Comparison of ENCODE assay signal across 8 cellular contexts in the genomic region with DNA sequence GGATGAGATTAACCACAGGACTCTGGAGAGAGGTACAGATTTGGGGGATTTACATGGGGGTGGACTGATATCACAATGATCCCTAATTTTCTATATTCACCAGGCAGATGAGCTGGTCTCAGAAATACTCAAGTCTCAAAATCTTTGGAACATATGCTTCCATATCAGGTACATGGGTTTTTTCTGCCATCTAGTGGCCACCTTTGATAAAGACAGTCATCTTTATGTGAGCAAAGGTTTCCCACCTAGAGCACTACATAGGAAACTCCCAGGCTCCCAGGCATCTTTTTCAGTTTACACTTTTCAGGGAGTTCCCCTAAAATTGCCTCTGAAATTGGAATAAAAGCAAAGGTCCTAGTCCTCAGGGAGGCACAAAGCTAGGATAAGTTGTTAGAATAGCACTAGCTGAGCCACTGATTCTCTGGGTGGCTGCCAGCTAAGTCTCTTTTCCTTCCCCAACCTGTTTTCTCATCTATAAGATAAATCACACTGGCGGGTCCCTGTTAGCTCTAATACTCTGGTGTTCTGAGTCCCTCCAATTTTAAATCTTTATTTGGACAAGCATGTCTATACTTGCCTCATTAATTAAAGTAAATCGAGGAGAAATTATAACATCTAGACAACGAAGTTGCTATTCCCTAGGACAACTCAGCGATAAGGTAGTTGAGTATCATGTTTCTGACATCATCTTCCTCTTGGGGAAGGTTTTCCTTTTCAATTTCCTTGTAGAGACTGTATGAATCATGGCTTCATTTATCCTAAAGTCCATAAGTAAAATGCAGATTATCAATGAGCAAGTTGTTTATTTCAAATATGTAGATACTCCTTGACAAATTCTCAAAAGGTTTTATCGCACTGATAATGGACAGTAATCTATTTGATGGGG. TPM values are rescaled to one million over a fixed set of nuclear protein-coding genes. Genes with fewer than 3 reads are reported as not detected.
DNase-seq lines count a peak whose midpoint lies in the region; ATAC-seq, FAIRE-seq and TF ChIP-seq lines count a peak whose summit lies in the region.

No MANE protein-coding gene starts in this region.

- CTCF ChIA-PET in RWPE1 (lab: Yijun Ruan, JAX) = interaction anchor here (0.6 to 1.8 kb wide), 19 partner anchors 10 to 1408 kb away, joined by 3 to 8 read pairs (median 3); no protein-coding TSS in a partner anchor

- H3K27ac Mint-ChIP-seq in naive B cell = no peak overlapping the region

- H3K27ac ChIP-seq in RWPE1 = no peak overlapping the region

- TF ChIP-seq CTCF in RWPE1 (conservative IDR thresholded peaks at IDR 0.05; ENCODE audit: low read depth) (peak; percentile 73), epithelial cell of esophagus (IDR thresholded peaks at IDR 0.05; ENCODE audit: insufficient read depth, low read depth, low read length, missing control alignments) (peak; percentile 74)

- no peaks in the 10 kb centered on the region for H3K36me3 Mint-ChIP-seq in naive B cell

- no peaks in the 10 kb centered on the region for H3K9me3 Mint-ChIP-seq in naive B cell

- peak; percentile 92 for FAIRE-seq in A204.1 (lab: Jason Lieb, UNC)

- peak; percentile 54 to 68 for ATAC-seq in naive B cell (ENCODE audit: low read depth in 2 of 2)

- H3K4me3 Mint-ChIP-seq in naive B cell = no peak overlapping the region

- POLR2A ChIA-PET in RWPE1 (lab: Yijun Ruan, JAX; ENCODE audit: low non-redundant PET) = no interaction called here

- DNase-seq in ELF-1 (ENCODE audit: low read depth, low spot score) = peak; percentile 18
- DNase-seq in H4 (ENCODE audit: low spot score) = peak; percentile 61
- peak; percentile 55 for DNase-seq in LHCN-M2 (ENCODE audit: low read depth)
- DNase-seq in RWPE1 (ENCODE audit: low spot score) = peak; percentile 53
- peak; percentile 71 for DNase-seq in epithelial cell of esophagus (ENCODE audit: low read depth)
- peak; percentile 26 for DNase-seq in naive B cell
- DNase-seq in occipital lobe (lab: John Stamatoyannopoulos, UW) = no peak

- H3K27me3 Mint-ChIP-seq in naive B cell = peaks cover 58 to 68% (median 68%) of the 10 kb centered on the region in 3 donors

- H3K4me3 ChIP-seq in epithelial cell of esophagus (ENCODE audit: low read length) = no peak overlapping the region

- no peaks in the 10 kb centered on the region for H3K4me1 Mint-ChIP-seq in naive B cell

RNA-seq across cellular contexts. Expression of gene MON1B, which starts 19.0 kb away (rescaled TPM):
- total RNA-seq in H4 (2014; rRNA removed; shearing (Covaris generic)) = 6.7 and 7.4 TPM in 2 replicates
- 12.2 and 13.1 TPM in 2 replicates for total RNA-seq in LHCN-M2 (2014; rRNA removed)
- polyA plus RNA-seq in LHCN-M2 (2012) = 15.3 TPM
- polyA plus RNA-seq in naive B cell (ENCODE audit: low read depth in 6 of 6) = 10 to 100 TPM; 12.6 to 45.4 (median 33.1) TPM
- 8.3 TPM for total RNA-seq in occipital lobe

RNA-seq across cellular contexts. Expression of gene SYCE1L, which starts 27.2 kb away (rescaled TPM):
- 0.68 TPM in 1 of 2 replicates, not detected in the other for total RNA-seq in H4 (2014; rRNA removed; shearing (Covaris generic))
- total RNA-seq in LHCN-M2 (2014; rRNA removed) = 0.40 and 0.45 TPM in 2 replicates
- 3.2 TPM for polyA plus RNA-seq in LHCN-M2 (2012)
- under 1 TPM in 3 of 6 donors, not detected in 3; 0.45 to 1.00 (median 0.59) TPM for polyA plus RNA-seq in naive B cell (ENCODE audit: low read depth in 6 of 6)
- total RNA-seq in occipital lobe = not detected
